In genomic region chrY:2800246-2800645, GRCh38 we compare ENCODE assay signal across 14 cellular contexts. TPM values are rescaled to one million over a fixed set of nuclear protein-coding genes. Genes with fewer than 3 reads are reported as not detected.
A peak's percentile ranks its signal among the peaks of the same experiment; 100 is the strongest.
DNase-seq lines count a peak whose midpoint lies in the region; ATAC-seq, FAIRE-seq and TF ChIP-seq lines count a peak whose summit lies in the region.
"Had no signal": no experiment of that assay in that cellular context is flagged by ENCODE, and none has a peak within 500 bp of the region (broad histone marks: within the 10 kb centered on the region; RNA-seq: fewer than 3 reads in every experiment).

No MANE protein-coding gene starts in this region.

- H3K36me3 ChIP-seq in bronchial epithelial cell (ENCODE audit: control insufficient read depth, insufficient read depth, low read length) = no peaks in the 10 kb centered on the region
- no peaks in the 10 kb centered on the region for H3K36me3 ChIP-seq in mesenchymal stem cell (ENCODE audit: control insufficient read depth in 1 of 2, insufficient read depth in 2 of 2, low read depth in 1 of 2, low read length in 2 of 2)

- H3K79me1 ChIP-seq in mesenchymal stem cell (replicated peaks; ENCODE audit: low read length, poor library complexity, severe bottlenecking) = no peaks in the 10 kb centered on the region

- H2BK12ac ChIP-seq in mesenchymal stem cell (ENCODE audit: low read length in 2 of 2) = no peak overlapping the region

- no peak overlapping the region for H2AK5ac ChIP-seq in mesenchymal stem cell (ENCODE audit: low read length, severe bottlenecking)

- H3K4me3 ChIP-seq in bronchial epithelial cell (ENCODE audit: low read depth, low read length) (no peak overlapping the region), mesenchymal stem cell (ENCODE audit: insufficient read depth in 1 of 2, low read depth in 1 of 2, low read length in 2 of 2) (no peak overlapping the region)

- no peak for FAIRE-seq in bronchial epithelial cell (lab: Jason Lieb, UNC)

- no peak overlapping the region for H3K9ac ChIP-seq in mesenchymal stem cell (ENCODE audit: low read length)

- no peak overlapping the region for H3K27ac ChIP-seq in mesenchymal stem cell (ENCODE audit: low read length, poor library complexity, severe bottlenecking)

- TF ChIP-seq CTCF in bronchial epithelial cell (IDR thresholded peaks at IDR 0.05; ENCODE audit: insufficient read depth, low read length, severe bottlenecking) = peak; percentile 20

- H4K8ac ChIP-seq in mesenchymal stem cell (ENCODE audit: low read length) = no peak overlapping the region

- no peak overlapping the region for H2AFZ ChIP-seq in mesenchymal stem cell (ENCODE audit: low read depth, low read length)

- no peak overlapping the region for H4K91ac ChIP-seq in mesenchymal stem cell (ENCODE audit: low read length)

- ATAC-seq in HG02852 (IDR thresholded peaks at IDR 0.05; ENCODE audit: unreplicated experiment) = no peak

- no peak overlapping the region for H2BK5ac ChIP-seq in mesenchymal stem cell (ENCODE audit: low read depth, low read length, poor library complexity, severe bottlenecking)

- no peaks in the 10 kb centered on the region for H3K27me3 ChIP-seq in bronchial epithelial cell (ENCODE audit: control insufficient read depth, insufficient read depth, low read length)
- no peaks in the 10 kb centered on the region for H3K27me3 ChIP-seq in mesenchymal stem cell (ENCODE audit: control insufficient read depth in 1 of 2, insufficient read depth in 1 of 2, low read length in 2 of 2)

- DNase-seq in EL (peak; percentile 3), HT1080 (ENCODE audit: low read depth) (peak; percentile 14), bronchial epithelial cell (ENCODE audit: low read depth) (peak; percentile 9), mesenchymal stem cell (peak; percentile 37), NCI-H2107 treated with DMSO at 0.1 percent for 48 hours (lab: John Stamatoyannopoulos, UW; ENCODE audit: unreplicated experiment) (no peak), cortex of kidney (lab: John Stamatoyannopoulos, UW) (no peak)
- no peak for DNase-seq in effector CD8-positive, alpha-beta T cell (lab: John Stamatoyannopoulos, UW)
- DNase-seq: DMS79 treated with DMSO at 0.1 percent for 48 hours, endodermal cell, NCI-H146, trophoblast cell had no signal

- no peak overlapping the region for H2BK15ac ChIP-seq in mesenchymal stem cell (ENCODE audit: low read depth, poor library complexity, severe bottlenecking)

- no peaks in the 10 kb centered on the region for H3K4me1 ChIP-seq in mesenchymal stem cell (ENCODE audit: control insufficient read depth, insufficient read depth, low read depth, low read length)

- 61% methylated on average over 2 of the region's 2 CpGs for WGBS in mesenchymal stem cell

- H3K18ac ChIP-seq in mesenchymal stem cell (ENCODE audit: low read depth in 1 of 2, low read length in 2 of 2) = no peak overlapping the region

- H3K14ac ChIP-seq in mesenchymal stem cell (ENCODE audit: low read length in 2 of 2) = no peak overlapping the region

- no peak overlapping the region for H3K4me2 ChIP-seq in mesenchymal stem cell (ENCODE audit: low read length, poor library complexity, severe bottlenecking)

- H3K23ac ChIP-seq in mesenchymal stem cell (ENCODE audit: low read length in 2 of 2) = no peak overlapping the region

- no peak overlapping the region for H3K4ac ChIP-seq in mesenchymal stem cell (ENCODE audit: low read depth in 1 of 2, low read length in 2 of 2)

- H2BK120ac ChIP-seq in mesenchymal stem cell (ENCODE audit: low read depth, low read length) = no peak overlapping the region

- H3K9me3 ChIP-seq in mesenchymal stem cell (ENCODE audit: control insufficient read depth, low read length) = no peaks in the 10 kb centered on the region

RNA-seq across cellular contexts. Expression of gene SRY, which starts 12.8 kb away (rescaled TPM):
- total RNA-seq in HT1080 (2014; rRNA removed; shearing (Covaris generic)) = not detected in 2 replicates
- not detected in 2 replicates for polyA plus RNA-seq in HT1080 (2015; cell fraction: cytosol; rRNA removed)
- polyA plus RNA-seq in HT1080 (2015; cell fraction: nucleus; rRNA removed) = not detected in 2 replicates
- not detected in 2 replicates for total RNA-seq in bronchial epithelial cell
- not detected for polyA plus RNA-seq in mesenchymal stem cell (2013, experiment 1 of 2)
- not detected for polyA plus RNA-seq in mesenchymal stem cell (2013, experiment 2 of 2)
- total RNA-seq: activated T-helper 1 cell treated with anti-CD3 and anti-CD28 coated beads, Interleukin-12 subunit alpha, Interleukin-12 subunit beta, Interleukin-2, Interleukin-4 antibody, amounts not matched to agents 30 ng/mL and 10 ng/mL and 1 ng/mL, durations not matched to agents 14 hours and 24 hours and 36 hours; osteocyte had no signal

RNA-seq across cellular contexts. Expression of gene RPS4Y1, which starts 41.2 kb away (rescaled TPM):
- total RNA-seq in HT1080 (2014; rRNA removed; shearing (Covaris generic)) = 395 and 396 TPM in 2 replicates
- 481 and 512 TPM in 2 replicates for polyA plus RNA-seq in HT1080 (2015; cell fraction: cytosol; rRNA removed)
- polyA plus RNA-seq in HT1080 (2015; cell fraction: nucleus; rRNA removed) = 357 and 362 TPM in 2 replicates
- 0.64 and 711 TPM in 2 replicates for total RNA-seq in bronchial epithelial cell
- 242 TPM for polyA plus RNA-seq in mesenchymal stem cell (2013, experiment 1 of 2)
- polyA plus RNA-seq in mesenchymal stem cell (2013, experiment 2 of 2) = 247 TPM
- total RNA-seq: osteocyte had no signal

Comparison
In these comparisons a context has a peak if more than half of its experiments do, and no peak if none do; other contexts are left out.
1. DNase-seq: peak in EL (single experiment), HT1080 (single experiment), bronchial epithelial cell (single experiment) and mesenchymal stem cell (single experiment); none in NCI-H2107 treated with DMSO at 0.1 percent for 48 hours (single experiment), cortex of kidney (single experiment) and effector CD8-positive, alpha-beta T cell (single experiment).